26 cellular contexts compared by ENCODE assay signal in genomic region chr16:72023962-72024361, GRCh38. TPM values are rescaled to one million over a fixed set of nuclear protein-coding genes. Genes with fewer than 3 reads are reported as not detected.
DNase-seq lines count a peak whose midpoint lies in the region; ATAC-seq and TF ChIP-seq lines count a peak whose summit lies in the region.
"Had no signal": no experiment of that assay in that cellular context is flagged by ENCODE, and none has a peak within 500 bp of the region (broad histone marks: within the 10 kb centered on the region; RNA-seq: fewer than 3 reads in every experiment).

No MANE protein-coding gene starts in this region.

- no peaks in the 10 kb centered on the region for H3K4me1 Mint-ChIP-seq in activated naive CD4-positive, alpha-beta T cell treated with anti-CD3 and anti-CD28 coated beads, Interleukin-2, amount 50 U/mL, for 24 hours
- H3K4me1 Mint-ChIP-seq in neural crest cell, result no peaks in the 10 kb centered on the region
- no peaks in the 10 kb centered on the region for H3K4me1 Mint-ChIP-seq in activated CD8-positive, alpha-beta T cell treated with anti-CD3 and anti-CD28 coated beads for 36 hours (ENCODE audit: low read depth)
- H3K4me1 Mint-ChIP-seq: CD4-positive, alpha-beta memory T cell had no signal

- POLR2A ChIA-PET in activated CD8-positive, alpha-beta T cell treated with anti-CD3 and anti-CD28 coated beads for 36 hours (lab: Charles Lee), result no interaction called here

- no peaks in the 10 kb centered on the region for H3K27me3 ChIP-seq in right atrium auricular region

- H3K27me3 Mint-ChIP-seq in activated naive CD4-positive, alpha-beta T cell treated with anti-CD3 and anti-CD28 coated beads, Interleukin-2, amount 50 U/mL, for 24 hours, result no peaks in the 10 kb centered on the region
- no peaks in the 10 kb centered on the region for H3K27me3 Mint-ChIP-seq in neural crest cell (ENCODE audit: low read depth)
- no peaks in the 10 kb centered on the region for H3K27me3 Mint-ChIP-seq in activated CD8-positive, alpha-beta T cell treated with anti-CD3 and anti-CD28 coated beads for 36 hours
- H3K27me3 Mint-ChIP-seq: CD4-positive, alpha-beta memory T cell had no signal

- H3K4me3 ChIP-seq in LNCaP clone FGC (ENCODE audit: low read depth, low read length), result no peak overlapping the region
- H3K4me3 ChIP-seq in right atrium auricular region, result no peak overlapping the region

- H3K9me3 Mint-ChIP-seq in activated naive CD4-positive, alpha-beta T cell treated with anti-CD3 and anti-CD28 coated beads, Interleukin-2, amount 50 U/mL, for 24 hours, result no peaks in the 10 kb centered on the region
- no peaks in the 10 kb centered on the region for H3K9me3 Mint-ChIP-seq in neural crest cell
- H3K9me3 Mint-ChIP-seq in activated CD8-positive, alpha-beta T cell treated with anti-CD3 and anti-CD28 coated beads for 36 hours, result no peaks in the 10 kb centered on the region
- H3K9me3 Mint-ChIP-seq: CD4-positive, alpha-beta memory T cell; HFFc6 had no signal

- TF ChIP-seq CTCF in LNCaP clone FGC (IDR thresholded peaks at IDR 0.05; ENCODE audit: control insufficient read depth, extremely low read depth, insufficient read depth), result no peak
- no peak for TF ChIP-seq CTCF in neural crest cell (conservative IDR thresholded peaks at IDR 0.05)
- no peak for TF ChIP-seq CTCF in activated CD8-positive, alpha-beta T cell treated with anti-CD3 and anti-CD28 coated beads for 36 hours (IDR thresholded peaks at IDR 0.05)
- no peak for TF ChIP-seq CTCF in right atrium auricular region (IDR thresholded peaks at IDR 0.05)

- no peaks in the 10 kb centered on the region for H3K36me3 Mint-ChIP-seq in activated naive CD4-positive, alpha-beta T cell treated with anti-CD3 and anti-CD28 coated beads, Interleukin-2, amount 50 U/mL, for 24 hours
- H3K36me3 Mint-ChIP-seq in neural crest cell (ENCODE audit: low read depth), result peaks cover 7% of the 10 kb centered on the region
- peaks cover 17% of the 10 kb centered on the region for H3K36me3 Mint-ChIP-seq in activated CD8-positive, alpha-beta T cell treated with anti-CD3 and anti-CD28 coated beads for 36 hours (ENCODE audit: low read depth)

- no peaks in the 10 kb centered on the region for H3K9me3 ChIP-seq in right atrium auricular region
- H3K9me3 ChIP-seq: Caco-2 had no signal

- H3K36me3 ChIP-seq in right atrium auricular region, result peaks cover 75% of the 10 kb centered on the region

- intact Hi-C loops in activated CD8-positive, alpha-beta T cell treated with anti-CD3 and anti-CD28 coated beads for 36 hours (cut with micrococcal nuclease), result no loop called here

- H3K27ac ChIP-seq in right atrium auricular region, result no peak overlapping the region
- H3K27ac ChIP-seq: HL-60, KMS-11 had no signal

- H3K4me1 ChIP-seq in right atrium auricular region, result peaks cover 0 to 3% of the 10 kb centered on the region in 2 donors
- H3K4me1 ChIP-seq: Caco-2 had no signal

- H3K27ac Mint-ChIP-seq in activated naive CD4-positive, alpha-beta T cell treated with anti-CD3 and anti-CD28 coated beads, Interleukin-2, amount 50 U/mL, for 24 hours, result peak overlapping the region; percentile 51
- peak overlapping the region; percentile 44 for H3K27ac Mint-ChIP-seq in neural crest cell (ENCODE audit: unreplicated experiment)
- no peak overlapping the region for H3K27ac Mint-ChIP-seq in activated CD8-positive, alpha-beta T cell treated with anti-CD3 and anti-CD28 coated beads for 36 hours

- no peak for DNase-seq in activated naive CD4-positive, alpha-beta T cell treated with Interleukin-2 at 50 U/mL for 16 hours
- DNase-seq in LNCaP clone FGC (ENCODE audit: low read depth), result peak; percentile 95
- peak; percentile 35 for DNase-seq in islet precursor cell
- no peak for DNase-seq in neural crest cell (ENCODE audit: low read depth, low spot score)
- no peak for DNase-seq in activated CD8-positive, alpha-beta T cell treated with anti-CD3 and anti-CD28 coated beads for 36 hours
- DNase-seq in right atrium auricular region (ENCODE audit: low spot score), result no peak
- DNase-seq: Caco-2; CD4-positive, alpha-beta memory T cell; DMS 273 treated with DMSO at 0.1 percent for 48 hours; DMS79 treated with DMSO at 0.1 percent for 48 hours; H7; HFFc6; MV-4-11; NCI-H1694 treated with DMSO at 0.1 percent for 48 hours; NCI-H2081 treated with DMSO at 0.1 percent for 48 hours; NCI-H2171 treated with DMSO at 0.1 percent for 48 hours; NCI-H524 treated with DMSO at 0.1 percent for 48 hours; NCI-H82; OCI-M1 had no signal

- no peak overlapping the region for H3K4me3 Mint-ChIP-seq in activated naive CD4-positive, alpha-beta T cell treated with anti-CD3 and anti-CD28 coated beads, Interleukin-2, amount 50 U/mL, for 24 hours
- H3K4me3 Mint-ChIP-seq in neural crest cell, result no peak overlapping the region
- H3K4me3 Mint-ChIP-seq in activated CD8-positive, alpha-beta T cell treated with anti-CD3 and anti-CD28 coated beads for 36 hours, result no peak overlapping the region
- H3K4me3 Mint-ChIP-seq: CD4-positive, alpha-beta memory T cell; HFFc6 had no signal

- CTCF ChIA-PET in activated CD8-positive, alpha-beta T cell treated with anti-CD3 and anti-CD28 coated beads for 36 hours (lab: Charles Lee), result no interaction called here

- no peak for ATAC-seq in activated CD8-positive, alpha-beta T cell treated with anti-CD3 and anti-CD28 coated beads for 36 hours
- ATAC-seq in HG03280 (IDR thresholded peaks at IDR 0.05; ENCODE audit: unreplicated experiment), result no peak
- ATAC-seq: Right ventricle myocardium inferior had no signal

RNA-seq across cellular contexts. Expression of gene DHODH, which starts 15.4 kb away (rescaled TPM):
- total RNA-seq in neural crest cell (16.1 and 16.8 TPM in 2 replicates), right atrium auricular region (10 to 100 TPM; 39.4 to 52.0 TPM)
- 10 to 100 TPM; 26.5 to 26.8 TPM for total RNA-seq in activated CD8-positive, alpha-beta T cell treated with anti-CD3 and anti-CD28 coated beads for 36 hours

RNA-seq across cellular contexts. Expression of gene PKD1L3, which starts 23.8 kb away (rescaled TPM):
- total RNA-seq in neural crest cell, result not detected in 2 replicates
- under 1 TPM; 0.16 to 0.34 TPM for total RNA-seq in activated CD8-positive, alpha-beta T cell treated with anti-CD3 and anti-CD28 coated beads for 36 hours
- total RNA-seq in right atrium auricular region, result under 1 TPM; 0.51 to 0.52 TPM
- total RNA-seq: Caco-2; CD4-positive, alpha-beta memory T cell; HFFc6; HT-29; SK-MEL-5 had no signal

RNA-seq across cellular contexts. Expression of gene HP, which starts 30.3 kb away (rescaled TPM):
- total RNA-seq in neural crest cell, result not detected in 2 replicates
- total RNA-seq in activated CD8-positive, alpha-beta T cell treated with anti-CD3 and anti-CD28 coated beads for 36 hours, result not detected
- total RNA-seq in right atrium auricular region, result 1,000 to 10,000 TPM in 1 of 2 donors, 10 to 100 TPM in 1; 52.7 to 1,105 TPM
- total RNA-seq: CD4-positive, alpha-beta memory T cell; HFFc6; HT-29; SK-MEL-5 had no signal

RNA-seq across cellular contexts. Expression of gene HPR, which starts 39.1 kb away (rescaled TPM):
- total RNA-seq in neural crest cell (not detected in 2 replicates), right atrium auricular region (10 to 100 TPM; 16.1 to 25.4 TPM)
- total RNA-seq in activated CD8-positive, alpha-beta T cell treated with anti-CD3 and anti-CD28 coated beads for 36 hours, result not detected
- total RNA-seq: Caco-2; CD4-positive, alpha-beta memory T cell; H7; HFFc6; HT-29; SK-MEL-5 had no signal

Comparison
In these comparisons a context has a peak if more than half of its experiments do, and no peak if none do; other contexts are left out.
1. DNase-seq: peak in LNCaP clone FGC (single experiment) and islet precursor cell (single experiment); none in activated naive CD4-positive, alpha-beta T cell treated with Interleukin-2 at 50 U/mL for 16 hours (single experiment), neural crest cell (single experiment), activated CD8-positive, alpha-beta T cell treated with anti-CD3 and anti-CD28 coated beads for 36 hours (single experiment) and right atrium auricular region (single experiment).
2. RNA of gene HP, which starts 30.3 kb away (total RNA-seq): 52.7 to 1,105 TPM in right atrium auricular region; not detected in neural crest cell and not detected in activated CD8-positive, alpha-beta T cell treated with anti-CD3 and anti-CD28 coated beads for 36 hours; every median in the first group is over 10 times any median in the second.